ENCODE assay signal across 26 cellular contexts in genomic region chr1:118254001-118254400, GRCh38.
"Had no signal": no experiment of that assay in that cellular context is flagged by ENCODE, and none has a peak within 500 bp of the region (broad histone marks: within the 10 kb centered on the region; RNA-seq: fewer than 3 reads in every experiment).

No MANE protein-coding gene starts in this region.

- H3K27me3 Mint-ChIP-seq: activated B cell treated with CpG ODN at 0.5 μM for 24 hours; activated CD4-positive, alpha-beta T cell treated with anti-CD3 and anti-CD28 coated beads, Interleukin-2, amount 10 ng/mL, durations not matched to agents 24 days and 14 days had no signal

- H3K4me3 ChIP-seq: ascending aorta, PC-9, SK-N-MC had no signal

- H3K9me3 ChIP-seq: ascending aorta had no signal

- H3K4me1 Mint-ChIP-seq: activated B cell treated with CpG ODN at 0.5 μM for 24 hours; activated CD4-positive, alpha-beta T cell treated with anti-CD3 and anti-CD28 coated beads, Interleukin-2, amount 10 ng/mL, durations not matched to agents 24 days and 14 days; activated naive CD8-positive, alpha-beta T cell treated with anti-CD3 and anti-CD28 coated beads, Interleukin-2, amount 50 U/mL, for 24 hours; central memory CD8-positive, alpha-beta T cell; T-cell had no signal

- DNase-seq: activated B cell treated with CpG ODN at 0.5 μM for 24 hours; activated CD4-positive, alpha-beta memory T cell treated with anti-CD3 and anti-CD28 coated beads for 36 hours; activated CD4-positive, alpha-beta T cell treated with anti-CD3 and anti-CD28 coated beads for 1 hour; activated CD4-positive, alpha-beta T cell treated with anti-CD3 and anti-CD28 coated beads, Interleukin-2, amount 10 ng/mL, durations not matched to agents 24 days and 14 days; activated CD8-positive, alpha-beta memory T cell treated with anti-CD3 and anti-CD28 coated beads for 24 hours; activated effector memory CD4-positive, alpha-beta T cell treated with anti-CD3 and anti-CD28 coated beads, Interleukin-2, amount 50 U/mL, for 16 hours; activated naive CD4-positive, alpha-beta T cell treated with Interleukin-2 at 50 U/mL for 16 hours; activated naive CD8-positive, alpha-beta T cell treated with anti-CD3 and anti-CD28 coated beads, Interleukin-2, amount 50 U/mL, for 24 hours; activated T-cell treated with anti-CD3 and anti-CD28 coated beads, Interleukin-2, amount 50 U/mL, for 4 hours; amniotic stem cell; IMR-90; KG1; NCI-H1048; NCI-H187; NCI-H510A treated with DMSO at 0.1 percent for 48 hours; NCI-H774; PC-9; T-cell; T-helper 2 cell; T1000 had no signal

- H3K36me3 Mint-ChIP-seq: activated CD4-positive, alpha-beta memory T cell treated with anti-CD3 and anti-CD28 coated beads for 36 hours; activated naive CD4-positive, alpha-beta T cell treated with anti-CD3 and anti-CD28 coated beads, Interleukin-2, amount 50 U/mL, for 72 hours; brain; T-cell had no signal

- H3K27me3 ChIP-seq: ascending aorta had no signal

- H3K4me2 ChIP-seq: PC-9 had no signal

- H3K9me3 Mint-ChIP-seq: activated B cell treated with CpG ODN at 0.5 μM for 24 hours; activated CD4-positive, alpha-beta memory T cell treated with anti-CD3 and anti-CD28 coated beads for 36 hours; activated CD4-positive, alpha-beta T cell treated with anti-CD3 and anti-CD28 coated beads, Interleukin-2, amount 10 ng/mL, durations not matched to agents 24 days and 14 days; activated naive CD8-positive, alpha-beta T cell treated with anti-CD3 and anti-CD28 coated beads, Interleukin-2, amount 50 U/mL, for 24 hours; activated T-cell treated with anti-CD3 and anti-CD28 coated beads, Interleukin-2, amount 50 U/mL, for 4 hours; brain; central memory CD8-positive, alpha-beta T cell; T-cell had no signal

- H3K27ac Mint-ChIP-seq: activated B cell treated with CpG ODN at 0.5 μM for 24 hours; activated CD4-positive, alpha-beta memory T cell treated with anti-CD3 and anti-CD28 coated beads for 36 hours; activated CD4-positive, alpha-beta T cell treated with anti-CD3 and anti-CD28 coated beads, Interleukin-2, amount 10 ng/mL, durations not matched to agents 24 days and 14 days; activated naive CD4-positive, alpha-beta T cell treated with anti-CD3 and anti-CD28 coated beads, Interleukin-2, amount 50 U/mL, for 72 hours; activated naive CD8-positive, alpha-beta T cell treated with anti-CD3 and anti-CD28 coated beads, Interleukin-2, amount 50 U/mL, for 24 hours; T-cell had no signal

- H3K27ac ChIP-seq: ascending aorta, PC-9, SK-N-MC had no signal

- H3K4me1 ChIP-seq: ascending aorta had no signal

- FAIRE-seq: TTC549 had no signal

- H3K36me3 ChIP-seq: ascending aorta had no signal

- H2AFZ ChIP-seq: PC-9 had no signal

- H3K4me3 Mint-ChIP-seq: activated B cell treated with CpG ODN at 0.5 μM for 24 hours; activated CD4-positive, alpha-beta memory T cell treated with anti-CD3 and anti-CD28 coated beads for 36 hours; activated CD4-positive, alpha-beta T cell treated with anti-CD3 and anti-CD28 coated beads, Interleukin-2, amount 10 ng/mL, durations not matched to agents 24 days and 14 days; activated naive CD8-positive, alpha-beta T cell treated with anti-CD3 and anti-CD28 coated beads, Interleukin-2, amount 50 U/mL, for 24 hours; activated T-cell treated with anti-CD3 and anti-CD28 coated beads, Interleukin-2, amount 50 U/mL, for 4 hours; brain; central memory CD8-positive, alpha-beta T cell; T-cell had no signal
